In genomic region chr11:61454520-61454919, GRCh38 we compare ENCODE assay signal across 14 cellular contexts. TPM values are rescaled to one million over a fixed set of nuclear protein-coding genes. Genes with fewer than 3 reads are reported as not detected.
"Had no signal": no experiment of that assay in that cellular context is flagged by ENCODE, and none has a peak within 500 bp of the region (broad histone marks: within the 10 kb centered on the region; RNA-seq: fewer than 3 reads in every experiment).

No MANE protein-coding gene starts in this region.

- H3K27ac ChIP-seq: epithelial cell of prostate, hepatocyte, pancreas, VCaP had no signal

- ATAC-seq: activated CD8-positive, alpha-beta T cell treated with anti-CD3 and anti-CD28 coated beads, Interleukin-2, amount 10 ng/mL, durations not matched to agents 7 days and 5 days; pancreas had no signal

- H3K9me3 ChIP-seq: pancreas, stomach had no signal

- H3K4me3 ChIP-seq: hepatocyte, pancreas, stomach had no signal

- DNase-seq: activated CD8-positive, alpha-beta T cell treated with anti-CD3 and anti-CD28 coated beads, Interleukin-2, amount 10 ng/mL, durations not matched to agents 7 days and 5 days; activated naive CD4-positive, alpha-beta T cell treated with Interleukin-2 at 50 U/mL for 16 hours; central memory CD4-positive, alpha-beta T cell; effector memory CD4-positive, alpha-beta T cell; mammary epithelial cell; pancreas; small intestine; stomach; T1000 had no signal

- H3K27ac Mint-ChIP-seq: activated CD8-positive, alpha-beta T cell treated with anti-CD3 and anti-CD28 coated beads, Interleukin-2, amount 10 ng/mL, durations not matched to agents 7 days and 5 days; activated T-helper 1 cell treated with anti-CD3 and anti-CD28 coated beads, Interleukin-12 subunit alpha, Interleukin-12 subunit beta, Interleukin-2, Interleukin-4 antibody, amounts not matched to agents 30 ng/mL and 10 ng/mL and 1 ng/mL, durations not matched to agents 14 hours and 24 hours and 36 hours had no signal

- H3K4me3 Mint-ChIP-seq: activated CD8-positive, alpha-beta T cell treated with anti-CD3 and anti-CD28 coated beads, Interleukin-2, amount 10 ng/mL, durations not matched to agents 7 days and 5 days; activated T-helper 1 cell treated with anti-CD3 and anti-CD28 coated beads, Interleukin-12 subunit alpha, Interleukin-12 subunit beta, Interleukin-2, Interleukin-4 antibody, amounts not matched to agents 30 ng/mL and 10 ng/mL and 1 ng/mL, durations not matched to agents 14 hours and 24 hours and 36 hours had no signal

- H3K27me3 ChIP-seq: hepatocyte, pancreas, stomach had no signal

- H3K4me1 ChIP-seq: pancreas had no signal

- H3K36me3 ChIP-seq: pancreas had no signal

RNA-seq across cellular contexts. Expression of gene LRRC10B, which starts 54.0 kb away (rescaled TPM):
- total RNA-seq: activated CD8-positive, alpha-beta T cell treated with anti-CD3 and anti-CD28 coated beads, Interleukin-2, amount 10 ng/mL, durations not matched to agents 7 days and 5 days; activated T-helper 1 cell treated with anti-CD3 and anti-CD28 coated beads, Interleukin-12 subunit alpha, Interleukin-12 subunit beta, Interleukin-2, Interleukin-4 antibody, amounts not matched to agents 30 ng/mL and 10 ng/mL and 1 ng/mL, durations not matched to agents 14 hours and 24 hours and 36 hours; urinary bladder had no signal
